Comparison of ENCODE assay signal across 8 cellular contexts in the genomic region with DNA sequence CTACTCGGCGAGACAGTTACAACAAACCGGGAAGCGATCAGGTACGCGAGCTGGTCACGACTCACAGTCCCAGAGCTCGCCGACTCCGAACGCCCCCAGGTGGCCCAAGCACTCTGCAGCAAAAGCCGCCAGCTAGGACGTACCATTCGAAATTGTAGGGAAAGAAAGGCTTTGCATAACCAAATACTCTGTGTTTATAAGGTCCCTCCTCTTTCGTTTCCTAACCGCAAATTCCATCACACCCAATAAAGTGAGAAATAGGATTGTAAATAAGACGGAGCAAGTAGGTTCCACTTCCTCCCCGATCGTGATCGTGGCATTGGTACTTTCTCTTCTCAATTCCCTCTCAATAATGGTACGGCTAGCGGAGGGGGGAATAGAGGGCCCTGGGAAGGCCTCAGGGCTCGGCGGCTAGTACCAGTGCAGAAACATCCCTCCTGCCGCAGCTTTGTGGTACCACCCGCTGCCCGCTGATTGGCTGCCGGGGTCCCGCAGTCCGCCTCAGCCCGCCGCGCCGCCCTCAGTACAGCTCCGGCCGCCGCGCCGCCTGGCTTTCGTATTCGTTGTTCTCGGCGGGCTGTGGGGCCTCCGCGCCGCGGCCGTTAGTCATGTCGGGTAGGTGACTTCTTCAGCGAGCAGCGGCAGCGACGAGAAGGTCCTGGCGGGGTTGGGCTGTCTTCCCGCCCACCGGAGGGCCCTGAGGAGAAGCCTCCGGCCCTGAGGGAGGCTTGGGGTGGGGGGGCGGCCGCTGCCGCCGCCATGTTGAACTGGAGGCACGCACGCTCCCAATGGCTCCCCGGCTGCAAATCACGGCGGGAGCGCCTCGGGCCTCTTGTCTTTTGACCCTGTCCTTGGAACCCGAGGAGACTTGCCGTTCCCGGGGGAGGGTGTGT. TPM values are rescaled to one million over a fixed set of nuclear protein-coding genes. Genes with fewer than 3 reads are reported as not detected.
DNase-seq lines count a peak whose midpoint lies in the region; ATAC-seq and TF ChIP-seq lines count a peak whose summit lies in the region.

A gene (plus strand): TSS at position 523 of the 893 bp plus-strand sequence. CDS start 86 bp downstream, at position 609.

- ATAC-seq in HG02798 (IDR thresholded peaks at IDR 0.05; ENCODE audit: poor library complexity, unreplicated experiment): peak; percentile 94

- H3K4me3 ChIP-seq in GM12875 (ENCODE audit: low read depth, low read length) (peak within 1 kb of the TSS; percentile 96), adipocyte (ENCODE audit: low read length) (peak within 1 kb of the TSS; percentile 92)

- no peaks in the 10 kb centered on the region for H3K27me3 Mint-ChIP-seq in type B pancreatic cell

- H3K4me1 Mint-ChIP-seq in type B pancreatic cell (ENCODE audit: unreplicated experiment): peaks cover 31% of the 10 kb centered on the region

- H3K27ac Mint-ChIP-seq in type B pancreatic cell: peak within 1 kb of the TSS; percentile 96

- intact Hi-C loops in cardiac septum (cut with DNase I): loop anchor here (10.0 kb wide), 1 partner anchor 434 kb away; a partner anchor contains a TSS

- no peaks in the 10 kb centered on the region for H3K27me3 ChIP-seq in adipocyte (replicated peaks; ENCODE audit: control insufficient read depth, insufficient read depth, low read length)

- H3K4me1 ChIP-seq in adipocyte (ENCODE audit: control insufficient read depth, insufficient read depth, low read length): peaks cover 39% of the 10 kb centered on the region

- no peaks in the 10 kb centered on the region for H3K9me3 ChIP-seq in adipocyte (ENCODE audit: control insufficient read depth, low read length)

- H3K9me3 Mint-ChIP-seq in type B pancreatic cell: no peaks in the 10 kb centered on the region

- H3K36me3 Mint-ChIP-seq in type B pancreatic cell: peaks cover 8% of the 10 kb centered on the region

- peak within 1 kb of the TSS; percentile 92 for H3K9ac ChIP-seq in adipocyte (ENCODE audit: low read length)

- TF ChIP-seq CTCF in GM12875 (IDR thresholded peaks at IDR 0.05; ENCODE audit: borderline replicate concordance, insufficient read depth, low read depth, low read length) (peak; percentile 79), type B pancreatic cell (conservative IDR thresholded peaks at IDR 0.05) (peak; percentile 76)

- peak within 1 kb of the TSS; percentile 94 for H3K4me3 Mint-ChIP-seq in type B pancreatic cell

- DNase-seq in NCI-H1417 treated with DMSO at 0.1 percent for 48 hours (lab: John Stamatoyannopoulos, UW) (peak; percentile 96), SW480 (ENCODE audit: low spot score) (peak; percentile 99), adipocyte (ENCODE audit: low read depth) (peak; percentile 99), cardiac septum (ENCODE audit: low spot score) (peak; percentile 98), pons (ENCODE audit: low spot score) (peak; percentile 99), type B pancreatic cell (ENCODE audit: extremely low spot score, unreplicated experiment) (peak; percentile 96)

- no peaks in the 10 kb centered on the region for H3K36me3 ChIP-seq in adipocyte (ENCODE audit: control insufficient read depth, insufficient read depth, low read length, severe bottlenecking)

RNA-seq across cellular contexts. Expression of the gene that starts here (rescaled TPM):
- total RNA-seq in cardiac septum: 140 TPM
- total RNA-seq in type B pancreatic cell (ENCODE audit: low replicate concordance): 173 and 223 TPM in 2 replicates

Comparison
In these comparisons a context has a peak if more than half of its experiments do, and no peak if none do; other contexts are left out.
1. Peak in every context shown above with its lines: DNase-seq, ATAC-seq and H3K4me3 ChIP-seq.